In the genomic region with DNA sequence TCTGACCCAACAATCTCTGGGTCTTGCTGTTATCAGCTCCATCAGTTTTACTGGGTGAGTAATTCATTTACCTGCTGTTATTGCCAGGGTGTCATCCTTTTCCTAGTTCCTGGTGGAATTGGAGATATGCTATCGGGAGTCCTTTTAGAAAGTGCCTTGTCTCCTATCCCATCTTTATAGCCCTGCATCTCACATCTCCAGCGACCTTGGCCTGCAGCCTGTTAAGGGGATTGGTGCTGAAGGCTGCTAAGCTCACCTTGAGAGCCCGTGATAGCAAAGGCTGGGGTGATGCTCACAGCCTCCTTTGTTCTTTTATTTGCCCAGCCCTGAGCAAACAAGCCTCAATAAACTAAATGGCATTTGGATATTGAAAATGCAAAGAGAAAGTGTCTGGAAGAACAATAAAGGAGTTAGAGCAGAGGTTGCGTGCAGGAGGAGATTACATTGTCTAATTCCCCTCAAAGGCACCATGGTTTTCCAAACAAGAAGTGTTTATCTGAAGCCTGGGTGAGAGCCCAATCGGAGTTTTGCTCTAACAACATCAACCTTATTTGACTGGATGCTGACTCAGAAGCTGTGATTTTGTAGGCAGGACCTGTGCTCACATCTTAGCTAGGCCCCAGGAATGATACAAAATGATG, we compare ENCODE assay signal across 15 cellular contexts.
DNase-seq lines count a peak whose midpoint lies in the region; ATAC-seq, FAIRE-seq and TF ChIP-seq lines count a peak whose summit lies in the region.
"Had no signal": no experiment of that assay in that cellular context is flagged by ENCODE, and none has a peak within 500 bp of the region (broad histone marks: within the 10 kb centered on the region; RNA-seq: fewer than 3 reads in every experiment).

No MANE protein-coding gene starts in this region.

- no peaks in the 10 kb centered on the region for H3K36me3 ChIP-seq in small intestine (ENCODE audit: control insufficient read depth in 2 of 2, insufficient read depth in 2 of 2, low read length in 2 of 2)
- no peaks in the 10 kb centered on the region for H3K36me3 ChIP-seq in GM23248 (ENCODE audit: low read depth)

- H3K36me3 Mint-ChIP-seq in brain = no peaks in the 10 kb centered on the region
- H3K36me3 Mint-ChIP-seq: CD4-positive, CD25-positive, alpha-beta regulatory T cell had no signal

- H3K9me3 Mint-ChIP-seq in brain = peaks cover 4 to 19% (median 16%) of the 10 kb centered on the region in 5 experiments

- peaks cover 12% of the 10 kb centered on the region for H3F3A ChIP-seq in GM23248 (ENCODE audit: insufficient read depth)

- no peak overlapping the region for H3K9ac ChIP-seq in GM23248

- no peak for TF ChIP-seq CTCF in brain (conservative IDR thresholded peaks at IDR 0.05)

- H3K4me3 ChIP-seq in small intestine (ENCODE audit: low read depth in 1 of 2, low read length in 2 of 2) = no peak overlapping the region
- H3K4me3 ChIP-seq in GM23248 = no peak overlapping the region
- H3K4me3 ChIP-seq: smooth muscle cell had no signal

- peaks cover 9 to 10% of the 10 kb centered on the region in 2 donors for H3K4me1 ChIP-seq in small intestine (ENCODE audit: control insufficient read depth in 2 of 2, insufficient read depth in 1 of 2, low read depth in 1 of 2, low read length in 1 of 2)
- H3K4me1 ChIP-seq in GM23248 (ENCODE audit: insufficient read depth) = peaks cover 24% of the 10 kb centered on the region

- H3K27me3 ChIP-seq in small intestine (ENCODE audit: control insufficient read depth in 2 of 2, insufficient read depth in 2 of 2, low read length in 2 of 2) (peaks cover 0 to 3% of the 10 kb centered on the region in 2 donors), GM23248 (replicated peaks; ENCODE audit: insufficient read depth) (peaks cover 3% of the 10 kb centered on the region)

- peaks cover 55% of the 10 kb centered on the region for H3K4me1 Mint-ChIP-seq in brain
- H3K4me1 Mint-ChIP-seq: CD4-positive, CD25-positive, alpha-beta regulatory T cell had no signal

- H2AFZ ChIP-seq in GM23248 = no peak overlapping the region

- H3K4me3 Mint-ChIP-seq in brain = no peak overlapping the region
- H3K4me3 Mint-ChIP-seq: activated T-cell treated with anti-CD3 and anti-CD28 coated beads, Interleukin-2, amount 50 U/mL, for 24 hours; CD4-positive, CD25-positive, alpha-beta regulatory T cell had no signal

- peak overlapping the region in 4 of 5 experiments; percentile 45 to 87 (median 72) for H3K27ac Mint-ChIP-seq in brain
- H3K27ac Mint-ChIP-seq: activated T-cell treated with anti-CD3 and anti-CD28 coated beads, Interleukin-2, amount 50 U/mL, for 24 hours; CD4-positive, CD25-positive, alpha-beta regulatory T cell had no signal

- in situ Hi-C loops in GM23248 (cut with MboI) = no loop called here

- no peaks in the 10 kb centered on the region for H4K20me1 ChIP-seq in GM23248 (ENCODE audit: insufficient read depth)

- H3K4me2 ChIP-seq in GM23248 (ENCODE audit: unreplicated experiment) = no peak overlapping the region
- H3K4me2 ChIP-seq: smooth muscle cell had no signal

- WGBS in small intestine, 3 donors = 15 to 58% (median 38%) methylated on average over 5 of the region's 5 CpGs
- WGBS in GM23248 (ENCODE audit: low coverage in 1 of 2, low lambda C conversion rate in 2 of 2, missing lambda C conversion rate in 2 of 2), 2 experiments = 93 to 94% methylated on average over 5 of the region's 5 CpGs

- H3K9me3 ChIP-seq in small intestine (ENCODE audit: control insufficient read depth, low read depth) = peaks cover 3% of the 10 kb centered on the region
- H3K9me3 ChIP-seq in GM23248 (ENCODE audit: low read depth) = no peaks in the 10 kb centered on the region

- FAIRE-seq in small intestine (lab: Jason Lieb, UNC) = no peak
- FAIRE-seq: G401.6 had no signal

- DNase-seq in NCI-H1092 (lab: John Stamatoyannopoulos, UW) = peak; percentile 77
- peak; percentile 91 for DNase-seq in NCI-H345 (lab: John Stamatoyannopoulos, UW)
- DNase-seq in small intestine = peak; percentile 78
- DNase-seq in ureter (ENCODE audit: low spot score) = no peak
- no peak for DNase-seq in GM23248
- DNase-seq: activated CD4-positive, CD25-positive, alpha-beta regulatory T cell treated with anti-CD3 and anti-CD28 coated beads, Interleukin-2, amount 50 U/mL, for 72 hours; activated T-cell treated with anti-CD3 and anti-CD28 coated beads, Interleukin-2, amount 50 U/mL, for 24 hours; CD4-positive, CD25-positive, alpha-beta regulatory T cell; mammary epithelial cell; SW 1271 had no signal

- H3K27ac ChIP-seq in small intestine (ENCODE audit: low read depth in 1 of 2, low read length in 1 of 2) = peak overlapping the region in 1 of 2 donors; percentile 46
- no peak overlapping the region for H3K27ac ChIP-seq in GM23248

- peaks cover 4% of the 10 kb centered on the region for H3K27me3 Mint-ChIP-seq in brain

- H3K9me2 ChIP-seq in GM23248 (ENCODE audit: insufficient read depth) = no peaks in the 10 kb centered on the region

- no peaks in the 10 kb centered on the region for H3K79me2 ChIP-seq in GM23248 (ENCODE audit: insufficient read depth)

- no peak for ATAC-seq in HG03439 (IDR thresholded peaks at IDR 0.05; ENCODE audit: unreplicated experiment)
- no peak for ATAC-seq in GM18909 (IDR thresholded peaks at IDR 0.05; ENCODE audit: poor library complexity, unreplicated experiment)

Comparison
In these comparisons a context has a peak if more than half of its experiments do, and no peak if none do; other contexts are left out.
1. DNase-seq: peak in NCI-H1092 (single experiment), NCI-H345 (single experiment) and small intestine (single experiment); none in ureter (single experiment) and GM23248 (single experiment).